28 cellular contexts compared by ENCODE assay signal in genomic region chr12:104593482-104593881, GRCh38.
"Had no signal": no experiment of that assay in that cellular context is flagged by ENCODE, and none has a peak within 500 bp of the region (broad histone marks: within the 10 kb centered on the region; RNA-seq: fewer than 3 reads in every experiment).

No MANE protein-coding gene starts in this region.

- DNase-seq: cortex of kidney; foreskin fibroblast; gastrocnemius medialis; heart left ventricle; kidney; mucosa of descending colon; naive B cell; nephron progenitor cell; nucleus accumbens; stimulated activated CD4-positive, alpha-beta T cell treated with anti-CD3 and anti-CD28 coated beads, Interleukin-12 subunit alpha, Interleukin-12 subunit beta, amount 100 ng/mL, for 4 hours; stimulated activated CD4-positive, alpha-beta T cell treated with anti-CD3 and anti-CD28 coated beads, Interleukin-1b, Interleukin-23, amount 100 ng/mL, for 48 hours; stimulated activated CD4-positive, alpha-beta T cell treated with anti-CD3 and anti-CD28 coated beads, Interleukin-4, amount 100 ng/mL, for 1 hour; stimulated activated CD8-positive, alpha-beta memory T cell treated with anti-CD3 and anti-CD28 coated beads, Interleukin-4, amount 100 ng/mL, for 48 hours; stimulated activated naive CD8-positive, alpha-beta T cell treated with anti-CD3 and anti-CD28 coated beads, Interleukin-15, Interleukin-2, amounts not matched to agents 100 U/mL and 50 U/mL, for 24 hours; substantia nigra; testis; tibial artery had no signal

- H3K36me3 Mint-ChIP-seq: mesothelial cell of epicardium had no signal

- H3K36me3 ChIP-seq: gastrocnemius medialis, heart left ventricle, prostate gland, right atrium auricular region, tibial artery had no signal

- H3K4me1 ChIP-seq: gastrocnemius medialis, prostate gland had no signal

- H3K4me3 Mint-ChIP-seq: memory B cell, mesothelial cell of epicardium, naive B cell, nephron progenitor cell, type B pancreatic cell had no signal

- H3K9me3 Mint-ChIP-seq: memory B cell, mesothelial cell of epicardium, type B pancreatic cell had no signal

- H3K27me3 Mint-ChIP-seq: memory B cell, naive B cell, type B pancreatic cell had no signal

- H3K4me3 ChIP-seq: gastrocnemius medialis, heart left ventricle, hepatocyte, lung, mucosa of descending colon, prostate gland, right atrium auricular region, smooth muscle cell, testis, tibial artery had no signal

- H3K27me3 ChIP-seq: gastrocnemius medialis, heart left ventricle, hepatocyte, right atrium auricular region, testis, tibial artery had no signal

- H3K27ac Mint-ChIP-seq: memory B cell, mesothelial cell of epicardium, nephron progenitor cell, type B pancreatic cell had no signal

- ATAC-seq: esophagus mucosa; gastrocnemius medialis; heart left ventricle; left lobe of liver; mucosa of descending colon; sciatic nerve; stimulated activated naive CD8-positive, alpha-beta T cell treated with anti-CD3 and anti-CD28 coated beads, Interleukin-15, Interleukin-2, amounts not matched to agents 100 U/mL and 50 U/mL, for 24 hours had no signal

- H3K9me3 ChIP-seq: gastrocnemius medialis, heart left ventricle, mucosa of descending colon, prostate gland, right atrium auricular region, testis, tibial artery had no signal
